19 cellular contexts compared by ENCODE assay signal in the genomic region with DNA sequence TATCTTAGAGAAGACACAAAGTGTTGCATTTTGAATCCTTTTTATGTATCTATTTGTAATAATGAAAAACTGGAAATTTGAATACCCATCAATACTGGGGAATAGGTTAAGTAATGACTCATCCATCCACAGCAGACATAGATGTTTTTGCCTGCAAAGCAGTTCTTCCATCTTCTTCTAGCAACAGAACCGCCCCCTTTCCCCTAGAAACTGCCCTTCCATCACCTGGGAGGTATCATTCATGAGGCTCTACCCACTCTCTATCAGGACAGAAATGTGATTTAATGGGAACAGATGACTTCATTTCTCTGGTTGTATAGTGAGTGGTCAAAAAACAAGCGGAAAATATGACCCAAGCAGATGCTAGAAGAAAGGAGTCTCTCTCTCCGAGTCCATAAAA.
"Had no signal": no experiment of that assay in that cellular context is flagged by ENCODE, and none has a peak within 500 bp of the region (broad histone marks: within the 10 kb centered on the region; RNA-seq: fewer than 3 reads in every experiment).

No MANE protein-coding gene starts in this region.

- H3K9me3 Mint-ChIP-seq: effector memory CD8-positive, alpha-beta T cell had no signal

- H3K4me1 Mint-ChIP-seq: endodermal cell had no signal

- H3K27me3 Mint-ChIP-seq: dendritic cell treated with granulocyte-macrophage colony-stimulating factor and Interleukin-4, amounts not matched to agents 40 ng/mL and 50 ng/mL, for 4 days; effector memory CD8-positive, alpha-beta T cell had no signal

- H3K27ac Mint-ChIP-seq: dendritic cell treated with granulocyte-macrophage colony-stimulating factor and Interleukin-4, amounts not matched to agents 40 ng/mL and 50 ng/mL, for 4 days; effector memory CD8-positive, alpha-beta T cell; endodermal cell had no signal

- H3K4me3 Mint-ChIP-seq: dendritic cell treated with granulocyte-macrophage colony-stimulating factor and Interleukin-4, amounts not matched to agents 40 ng/mL and 50 ng/mL, for 4 days; effector memory CD8-positive, alpha-beta T cell; endodermal cell had no signal

- DNase-seq: colonic mucosa; cortex of kidney; dermis blood vessel endothelial cell; dorsolateral prefrontal cortex; effector CD4-positive, alpha-beta T cell; effector CD8-positive, alpha-beta T cell; effector memory CD4-positive, alpha-beta T cell; effector memory CD8-positive, alpha-beta T cell; endodermal cell; erythroblast; esophagus squamous epithelium; foreskin fibroblast; foreskin keratinocyte; foreskin melanocyte; gastrocnemius medialis; glutamatergic neuron; heart left ventricle; heart right ventricle had no signal
